16 cellular contexts compared by ENCODE assay signal in genomic region chr6:4931530-4932505, GRCh38.
DNase-seq lines count a peak whose midpoint lies in the region; ATAC-seq and TF ChIP-seq lines count a peak whose summit lies in the region.
"Had no signal": no experiment of that assay in that cellular context is flagged by ENCODE, and none has a peak within 500 bp of the region (broad histone marks: within the 10 kb centered on the region; RNA-seq: fewer than 3 reads in every experiment).

No MANE protein-coding gene starts in this region.

- H4K8ac ChIP-seq in mesendoderm (ENCODE audit: low read depth, low read length), result no peak overlapping the region

- no peak for TF ChIP-seq POLR2A in thyroid gland (IDR thresholded peaks at IDR 0.05)

- no peak overlapping the region for H3K4ac ChIP-seq in mesendoderm (ENCODE audit: low read depth, low read length)

- no peak overlapping the region for H2BK120ac ChIP-seq in mesendoderm (ENCODE audit: low read depth, low read length)

- H3K4me3 Mint-ChIP-seq in CD4-positive, CD25-positive, alpha-beta regulatory T cell, result no peak overlapping the region
- H3K4me3 Mint-ChIP-seq in endodermal cell, result no peak overlapping the region
- H3K4me3 Mint-ChIP-seq: activated CD4-positive, alpha-beta memory T cell treated with anti-CD3 and anti-CD28 coated beads for 36 hours had no signal

- no peak overlapping the region for H3K4me2 ChIP-seq in mesendoderm (ENCODE audit: low read length)

- TF ChIP-seq CTCF in endodermal cell (conservative IDR thresholded peaks at IDR 0.05), result no peak
- no peak for TF ChIP-seq CTCF in thyroid gland (IDR thresholded peaks at IDR 0.05)

- no peak overlapping the region for H2BK5ac ChIP-seq in mesendoderm (ENCODE audit: low read length)

- H3K4me1 ChIP-seq in CD4-positive, CD25-positive, alpha-beta regulatory T cell (ENCODE audit: control insufficient read depth, insufficient read depth, low read length, poor library complexity, severe bottlenecking), result peaks cover 5% of the 10 kb centered on the region
- peaks cover 31% of the 10 kb centered on the region for H3K4me1 ChIP-seq in HUES64 (ENCODE audit: insufficient read depth, low read length)
- H3K4me1 ChIP-seq in endodermal cell (ENCODE audit: control insufficient read depth, insufficient read depth, low read length), result peaks cover 9% of the 10 kb centered on the region
- H3K4me1 ChIP-seq in mesendoderm (ENCODE audit: control insufficient read depth, low read depth, low read length), result peaks cover 12% of the 10 kb centered on the region
- H3K4me1 ChIP-seq in thyroid gland, result peaks cover 9 to 16% of the 10 kb centered on the region in 2 donors
- H3K4me1 ChIP-seq: uterus had no signal

- H3K18ac ChIP-seq in mesendoderm (ENCODE audit: low read length), result peak overlapping the region; percentile 46

- peaks cover 28% of the 10 kb centered on the region for H3K79me1 ChIP-seq in mesendoderm (ENCODE audit: low read length)

- H3K56ac ChIP-seq in mesendoderm (ENCODE audit: low read length), result no peak overlapping the region

- H3K9ac ChIP-seq in HUES64 (ENCODE audit: low read depth, low read length) (peak overlapping the region; percentile 31; the same call in 1 of the 2 replicates), endodermal cell (ENCODE audit: extremely low read depth, low read length, poor library complexity, severe bottlenecking) (no peak overlapping the region), mesendoderm (ENCODE audit: low read length) (no peak overlapping the region)

- peaks cover 14 to 56% (median 44%) of the 10 kb centered on the region in 4 donors for H3K4me1 Mint-ChIP-seq in CD4-positive, CD25-positive, alpha-beta regulatory T cell
- peaks cover 47% of the 10 kb centered on the region for H3K4me1 Mint-ChIP-seq in endodermal cell

- peaks cover 8% of the 10 kb centered on the region for H3K36me3 ChIP-seq in CD4-positive, CD25-positive, alpha-beta regulatory T cell (ENCODE audit: control insufficient read depth, insufficient read depth, low read length)
- H3K36me3 ChIP-seq in HUES64 (ENCODE audit: insufficient read depth, low read length), result peaks cover 5% of the 10 kb centered on the region; the same call in 1 of the 2 replicates
- H3K36me3 ChIP-seq in endodermal cell (ENCODE audit: control insufficient read depth, insufficient read depth, low read length), result no peaks in the 10 kb centered on the region
- H3K36me3 ChIP-seq in mesendoderm (ENCODE audit: control insufficient read depth, insufficient read depth, low read length), result no peaks in the 10 kb centered on the region
- H3K36me3 ChIP-seq in thyroid gland, result no peaks in the 10 kb centered on the region
- H3K36me3 ChIP-seq: uterus had no signal

- DNase-seq in CD4-positive, CD25-positive, alpha-beta regulatory T cell, result no peak
- DNase-seq in endodermal cell, result peak; percentile 70
- peak; percentile 85 for DNase-seq in mesendoderm
- DNase-seq in thyroid gland, result no peak
- no peak for DNase-seq in SK-N-DZ (ENCODE audit: low spot score)
- DNase-seq in putamen (ENCODE audit: low spot score), result no peak
- DNase-seq: activated CD4-positive, alpha-beta memory T cell treated with anti-CD3 and anti-CD28 coated beads for 36 hours; activated effector memory CD4-positive, alpha-beta T cell treated with Interleukin-2 at 50 U/mL for 16 hours; NCI-H524 treated with DMSO at 0.1 percent for 48 hours; RPMI8226; T1000; uterus had no signal

- intact Hi-C loops in thyroid gland (cut with DNase I), result no loop called here

- no peak overlapping the region for H2BK15ac ChIP-seq in mesendoderm (replicated peaks; ENCODE audit: low read depth)

- H3K27me3 ChIP-seq in CD4-positive, CD25-positive, alpha-beta regulatory T cell (ENCODE audit: control insufficient read depth, insufficient read depth, low read length), result no peaks in the 10 kb centered on the region
- no peaks in the 10 kb centered on the region for H3K27me3 ChIP-seq in HUES64 (ENCODE audit: insufficient read depth, low read length)
- no peaks in the 10 kb centered on the region for H3K27me3 ChIP-seq in endodermal cell (ENCODE audit: control insufficient read depth, insufficient read depth, low read length, poor library complexity, severe bottlenecking)
- H3K27me3 ChIP-seq in mesendoderm (ENCODE audit: insufficient read depth, low read length, poor library complexity), result no peaks in the 10 kb centered on the region
- no peaks in the 10 kb centered on the region for H3K27me3 ChIP-seq in thyroid gland
- H3K27me3 ChIP-seq: uterus had no signal

- WGBS in HUES64, result 82% methylated on average over 13 of the region's 13 CpGs
- WGBS in endodermal cell (ENCODE audit: insufficient coverage in 1 of 2, insufficient read length in 1 of 2), 2 experiments, result 85 to 89% methylated on average over 8 to 13 of the region's 13 CpGs
- WGBS in mesendoderm (ENCODE audit: extremely low coverage, insufficient coverage, low lambda C conversion rate), result no CpG with 5 or more reads among the region's 13 CpGs
- 89 to 90% methylated on average over 13 of the region's 13 CpGs for WGBS in thyroid gland, 2 donors

- peak overlapping the region in 2 of 3 donors; percentile 38 to 74 for H3K27ac Mint-ChIP-seq in CD4-positive, CD25-positive, alpha-beta regulatory T cell
- peak overlapping the region; percentile 85 for H3K27ac Mint-ChIP-seq in endodermal cell
- H3K27ac Mint-ChIP-seq: activated CD4-positive, alpha-beta memory T cell treated with anti-CD3 and anti-CD28 coated beads for 36 hours had no signal

- no peak overlapping the region for H4K5ac ChIP-seq in mesendoderm (ENCODE audit: low read length)

- ATAC-seq in CD4-positive, CD25-positive, alpha-beta regulatory T cell (ENCODE audit: low read depth in 2 of 2), result no peak
- no peak for ATAC-seq in HG02571 (IDR thresholded peaks at IDR 0.05; ENCODE audit: unreplicated experiment)
- ATAC-seq: GM12878 had no signal

- H2AK5ac ChIP-seq in mesendoderm (ENCODE audit: low read length), result no peak overlapping the region

- no peak overlapping the region for H3K4me3 ChIP-seq in CD4-positive, CD25-positive, alpha-beta regulatory T cell (ENCODE audit: low read depth, low read length)
- H3K4me3 ChIP-seq in HUES64 (ENCODE audit: low read length), result no peak overlapping the region
- H3K4me3 ChIP-seq in endodermal cell (ENCODE audit: low read length), result no peak overlapping the region
- H3K4me3 ChIP-seq in mesendoderm (ENCODE audit: low read length), result no peak overlapping the region
- H3K4me3 ChIP-seq in thyroid gland (replicated peaks in 1 of 3), result no peak overlapping the region
- H3K4me3 ChIP-seq: GM12878, lung, uterus had no signal

- no peaks in the 10 kb centered on the region for H3K9me3 Mint-ChIP-seq in CD4-positive, CD25-positive, alpha-beta regulatory T cell
- no peaks in the 10 kb centered on the region for H3K9me3 Mint-ChIP-seq in endodermal cell
- H3K9me3 Mint-ChIP-seq: activated CD4-positive, alpha-beta memory T cell treated with anti-CD3 and anti-CD28 coated beads for 36 hours had no signal

- peaks cover 24% of the 10 kb centered on the region for H3K36me3 Mint-ChIP-seq in CD4-positive, CD25-positive, alpha-beta regulatory T cell
- H3K36me3 Mint-ChIP-seq in endodermal cell (ENCODE audit: low read depth), result no peaks in the 10 kb centered on the region

- H3K23ac ChIP-seq in mesendoderm (ENCODE audit: low read length), result no peak overlapping the region

- no peak overlapping the region for H3K27ac ChIP-seq in CD4-positive, CD25-positive, alpha-beta regulatory T cell (ENCODE audit: insufficient read depth, low read length, poor library complexity, severe bottlenecking)
- H3K27ac ChIP-seq in HUES64 (ENCODE audit: low read depth, low read length), result peak overlapping the region; percentile 51
- no peak overlapping the region for H3K27ac ChIP-seq in endodermal cell (ENCODE audit: low read depth, low read length)
- H3K27ac ChIP-seq in mesendoderm (ENCODE audit: low read depth, low read length), result no peak overlapping the region
- no peak overlapping the region for H3K27ac ChIP-seq in thyroid gland
- H3K27ac ChIP-seq: uterus had no signal

- no peaks in the 10 kb centered on the region for H3K9me3 ChIP-seq in CD4-positive, CD25-positive, alpha-beta regulatory T cell (ENCODE audit: control insufficient read depth in 2 of 2, low read length in 2 of 2)
- H3K9me3 ChIP-seq in HUES64 (ENCODE audit: insufficient read depth, low read depth, low read length) (no peaks in the 10 kb centered on the region), endodermal cell (ENCODE audit: control insufficient read depth, low read length) (no peaks in the 10 kb centered on the region), thyroid gland (no peaks in the 10 kb centered on the region)
- H3K9me3 ChIP-seq: uterus had no signal

- H3K79me2 ChIP-seq in mesendoderm (ENCODE audit: control insufficient read depth, insufficient read depth, low read length), result peaks cover 31% of the 10 kb centered on the region

- H3K27me3 Mint-ChIP-seq in CD4-positive, CD25-positive, alpha-beta regulatory T cell, result no peaks in the 10 kb centered on the region
- no peaks in the 10 kb centered on the region for H3K27me3 Mint-ChIP-seq in endodermal cell (ENCODE audit: insufficient read depth)
- H3K27me3 Mint-ChIP-seq: activated CD4-positive, alpha-beta memory T cell treated with anti-CD3 and anti-CD28 coated beads for 36 hours had no signal

Comparison
In these comparisons a context has a peak if more than half of its experiments do, and no peak if none do; other contexts are left out.
1. DNase-seq: peak in endodermal cell (single experiment) and mesendoderm (single experiment); none in CD4-positive, CD25-positive, alpha-beta regulatory T cell (0 of 3), thyroid gland (0 of 2), SK-N-DZ (single experiment) and putamen (single experiment).